Comparison of ENCODE assay signal across 20 cellular contexts in genomic region chr3:187591051-187591450, GRCh38.
"Had no signal": no experiment of that assay in that cellular context is flagged by ENCODE, and none has a peak within 500 bp of the region (broad histone marks: within the 10 kb centered on the region; RNA-seq: fewer than 3 reads in every experiment).

No MANE protein-coding gene starts in this region.

- H3K27ac Mint-ChIP-seq: activated CD4-positive, alpha-beta memory T cell treated with anti-CD3 and anti-CD28 coated beads for 36 hours; activated CD4-positive, alpha-beta T cell treated with anti-CD3 and anti-CD28 coated beads, Interleukin-2, amount 10 ng/mL, durations not matched to agents 24 days and 14 days; activated naive CD4-positive, alpha-beta T cell treated with anti-CD3 and anti-CD28 coated beads for 36 hours; activated naive CD8-positive, alpha-beta T cell; T-helper 1 cell treated with Interleukin-12 subunit alpha and Interleukin-12 subunit beta and Interleukin-4 antibody, amounts not matched to agents 30 μg/mL and 1 μg/mL, for 36 hours had no signal

- ATAC-seq: activated T-cell treated with anti-CD3 and anti-CD28 coated beads, Interleukin-2, amount 50 U/mL, for 4 hours had no signal

- H3K9me3 Mint-ChIP-seq: activated CD4-positive, alpha-beta memory T cell treated with anti-CD3 and anti-CD28 coated beads for 36 hours; activated CD4-positive, alpha-beta T cell treated with anti-CD3 and anti-CD28 coated beads, Interleukin-2, amount 10 ng/mL, durations not matched to agents 24 days and 14 days; activated naive CD4-positive, alpha-beta T cell treated with anti-CD3 and anti-CD28 coated beads for 36 hours; activated T-cell treated with anti-CD3 and anti-CD28 coated beads, Interleukin-2, amount 50 U/mL, for 4 hours; T-helper 1 cell treated with Interleukin-12 subunit alpha and Interleukin-12 subunit beta and Interleukin-4 antibody, amounts not matched to agents 30 μg/mL and 1 μg/mL, for 36 hours had no signal

- H3K4me1 Mint-ChIP-seq: activated CD4-positive, alpha-beta T cell treated with anti-CD3 and anti-CD28 coated beads, Interleukin-2, amount 10 ng/mL, durations not matched to agents 24 days and 14 days had no signal

- H3K4me3 Mint-ChIP-seq: activated CD4-positive, alpha-beta memory T cell treated with anti-CD3 and anti-CD28 coated beads for 36 hours; activated CD4-positive, alpha-beta T cell treated with anti-CD3 and anti-CD28 coated beads, Interleukin-2, amount 10 ng/mL, durations not matched to agents 24 days and 14 days; activated naive CD4-positive, alpha-beta T cell treated with anti-CD3 and anti-CD28 coated beads for 36 hours; activated naive CD8-positive, alpha-beta T cell; activated T-cell treated with anti-CD3 and anti-CD28 coated beads, Interleukin-2, amount 50 U/mL, for 4 hours; T-helper 1 cell treated with Interleukin-12 subunit alpha and Interleukin-12 subunit beta and Interleukin-4 antibody, amounts not matched to agents 30 μg/mL and 1 μg/mL, for 36 hours had no signal

- H3K36me3 Mint-ChIP-seq: activated CD4-positive, alpha-beta memory T cell treated with anti-CD3 and anti-CD28 coated beads for 36 hours; activated naive CD8-positive, alpha-beta T cell had no signal

- DNase-seq: activated CD4-positive, alpha-beta memory T cell treated with anti-CD3 and anti-CD28 coated beads for 36 hours; activated CD4-positive, alpha-beta T cell treated with anti-CD3 and anti-CD28 coated beads, Interleukin-2, amount 10 ng/mL, durations not matched to agents 24 days and 14 days; activated CD4-positive, CD25-positive, alpha-beta regulatory T cell treated with anti-CD3 and anti-CD28 coated beads, Interleukin-2, amount 50 U/mL, for 72 hours; activated CD8-positive, alpha-beta memory T cell treated with anti-CD3 and anti-CD28 coated beads for 24 hours; activated gamma-delta T cell; activated naive CD4-positive, alpha-beta T cell treated with anti-CD3 and anti-CD28 coated beads for 36 hours; activated T-cell treated with anti-CD3 and anti-CD28 coated beads, Interleukin-2, amount 50 U/mL, for 4 hours; central memory CD4-positive, alpha-beta T cell; Kasumi-1; KBM-7; NCI-H146; NCI-H2029; NCI-H2107; NCI-H2171 treated with DMSO at 0.1 percent for 48 hours; NCI-H226; NCI-H69; NK-92 treated with Interleukin-12 subunit alpha and Interleukin-12 subunit beta, amount 100 ng/mL, for 24 hours; SHP77 treated with DMSO at 0.1 percent for 48 hours had no signal
